ENCODE assay signal across 12 cellular contexts in genomic region chr1:225883616-225884265, GRCh38. TPM values are rescaled to one million over a fixed set of nuclear protein-coding genes. Genes with fewer than 3 reads are reported as not detected.
A peak's percentile ranks its signal among the peaks of the same experiment; 100 is the strongest.
DNase-seq lines count a peak whose midpoint lies in the region; ATAC-seq, FAIRE-seq and TF ChIP-seq lines count a peak whose summit lies in the region.
"Had no signal": no experiment of that assay in that cellular context is flagged by ENCODE, and none has a peak within 500 bp of the region (broad histone marks: within the 10 kb centered on the region; RNA-seq: fewer than 3 reads in every experiment).

No MANE protein-coding gene starts in this region.

- H3K4me3 ChIP-seq in BLaER1 (peak overlapping the region; percentile 93; the same call in 1 of the 2 replicates), HCT116 (replicated peaks in 1 of 2; ENCODE audit: low read depth in 1 of 2, low read length in 2 of 2) (peak overlapping the region; percentile 80 to 83), astrocyte (ENCODE audit: insufficient read depth, low read depth, low read length) (no peak overlapping the region)

- H3K9me3 ChIP-seq in BLaER1 (no peaks in the 10 kb centered on the region), HCT116 (ENCODE audit: control insufficient read depth in 1 of 2, insufficient read depth in 1 of 2, low read depth in 1 of 2, low read length in 2 of 2) (no peaks in the 10 kb centered on the region), astrocyte (ENCODE audit: insufficient read depth, low read depth, low read length) (no peaks in the 10 kb centered on the region)
- H3K9me3 ChIP-seq: spleen had no signal

- no peaks in the 10 kb centered on the region for H3K9me3 Mint-ChIP-seq in astrocyte (ENCODE audit: unreplicated experiment)
- no peaks in the 10 kb centered on the region for H3K9me3 Mint-ChIP-seq in naive thymus-derived CD8-positive, alpha-beta T cell

- CTCF ChIA-PET in HCT116 (lab: Charles Lee), result interaction anchor here (0.9 to 2.1 kb wide), 4 partner anchors 15 to 108 kb away, joined by 3 to 10 read pairs (median 4); no protein-coding TSS in a partner anchor
- CTCF ChIA-PET in GM10248 (lab: Yijun Ruan, JAX), result interaction anchor here (1.2 to 4.6 kb wide), 8 partner anchors 8 to 409 kb away, joined by 3 to 34 read pairs (median 6); partner anchors contain the start of gene EPHX1

- H4K20me1 ChIP-seq in BLaER1 (peaks cover 6% of the 10 kb centered on the region), HCT116 (ENCODE audit: insufficient read depth) (no peaks in the 10 kb centered on the region), astrocyte (ENCODE audit: insufficient read depth, low read length) (peaks cover 22% of the 10 kb centered on the region)

- no peak overlapping the region for H3K27ac ChIP-seq in BLaER1
- peak overlapping the region; percentile 81 for H3K27ac ChIP-seq in HCT116 (ENCODE audit: low read depth, low read length)
- no peak overlapping the region for H3K27ac ChIP-seq in astrocyte (ENCODE audit: low read depth, low read length)

- H2AFZ ChIP-seq in HCT116 (ENCODE audit: low read depth, low read length, poor library complexity, severe bottlenecking) (no peak overlapping the region), astrocyte (ENCODE audit: low read depth, low read length) (no peak overlapping the region)

- H3K36me3 Mint-ChIP-seq in astrocyte (ENCODE audit: low read depth, unreplicated experiment), result peaks cover 4% of the 10 kb centered on the region
- peaks cover 0 to 6% (median 0%) of the 10 kb centered on the region in 3 donors for H3K36me3 Mint-ChIP-seq in naive thymus-derived CD8-positive, alpha-beta T cell

- TF ChIP-seq POLR2A in HCT116 (IDR thresholded peaks at IDR 0.05; ENCODE audit: borderline replicate concordance, extremely low read depth, insufficient read depth, insufficient read length), result no peak

- peak overlapping the region; percentile 66 for H3K27ac Mint-ChIP-seq in astrocyte (ENCODE audit: unreplicated experiment)
- H3K27ac Mint-ChIP-seq in naive thymus-derived CD8-positive, alpha-beta T cell, result peak overlapping the region; percentile 57 to 97 (median 90)

- no peak for DNase-seq in HCT116 (ENCODE audit: low read depth, low spot score)
- DNase-seq in astrocyte (ENCODE audit: low read depth), result no peak
- no peak for DNase-seq in naive thymus-derived CD8-positive, alpha-beta T cell
- no peak for DNase-seq in GM10248 (ENCODE audit: extremely low spot score)

- FAIRE-seq in astrocyte (lab: Jason Lieb, UNC), result no peak
- FAIRE-seq: islet of Langerhans had no signal

- peaks cover 30% of the 10 kb centered on the region for H3K27me3 ChIP-seq in BLaER1
- H3K27me3 ChIP-seq in HCT116 (ENCODE audit: insufficient read depth, low read length), result no peaks in the 10 kb centered on the region
- no peaks in the 10 kb centered on the region for H3K27me3 ChIP-seq in astrocyte (ENCODE audit: insufficient read depth, low read length)

- H3K4me1 ChIP-seq in BLaER1 (peaks cover 48% of the 10 kb centered on the region), HCT116 (ENCODE audit: control insufficient read depth in 1 of 2, insufficient read depth in 2 of 2, low read length in 2 of 2) (peaks cover 16 to 31% of the 10 kb centered on the region in 2 experiments), astrocyte (ENCODE audit: insufficient read depth, low read length) (peaks cover 9% of the 10 kb centered on the region)

- H3K79me2 ChIP-seq in HCT116 (ENCODE audit: insufficient read depth, low read length) (no peaks in the 10 kb centered on the region; the same call in 1 of the 2 replicates), astrocyte (ENCODE audit: insufficient read depth, low read length) (no peaks in the 10 kb centered on the region)

- intact Hi-C loops in HCT116 (cut with micrococcal nuclease), result loop anchor here (2.0 to 10.0 kb wide), 3 partner anchors 39 to 109 kb away; partner anchors contain the start of genes EPHX1 and SRP9

- H3K36me3 ChIP-seq in BLaER1 (no peaks in the 10 kb centered on the region), HCT116 (ENCODE audit: control insufficient read depth in 1 of 2, insufficient read depth in 2 of 2, low read length in 2 of 2) (no peaks in the 10 kb centered on the region), astrocyte (ENCODE audit: insufficient read depth, low read length) (no peaks in the 10 kb centered on the region)

- peaks cover 18% of the 10 kb centered on the region for H3K27me3 Mint-ChIP-seq in astrocyte (ENCODE audit: low read depth, unreplicated experiment)
- no peaks in the 10 kb centered on the region for H3K27me3 Mint-ChIP-seq in naive thymus-derived CD8-positive, alpha-beta T cell

- H3K4me2 ChIP-seq in BLaER1 (peak overlapping the region; percentile 98), HCT116 (ENCODE audit: low read length) (peak overlapping the region; percentile 99), astrocyte (ENCODE audit: low read length) (peak overlapping the region; percentile 93)

- ATAC-seq in HCT116 (peak; percentile 47), HG02885 (IDR thresholded peaks at IDR 0.05; ENCODE audit: poor library complexity, unreplicated experiment) (no peak), GM19397 (IDR thresholded peaks at IDR 0.05; ENCODE audit: unreplicated experiment) (no peak), HG03175 (IDR thresholded peaks at IDR 0.05; ENCODE audit: unreplicated experiment) (no peak)
- ATAC-seq in naive thymus-derived CD8-positive, alpha-beta T cell, result no peak

- BruUV-seq in HCT116 (replicated peaks; lab: Mats Ljungman, UMichigan), result TSS peak; percentile 73

- no peaks in the 10 kb centered on the region for H3K9me2 ChIP-seq in HCT116 (ENCODE audit: insufficient read depth)

- H3K4me1 Mint-ChIP-seq in astrocyte (ENCODE audit: low read depth, unreplicated experiment), result peaks cover 8% of the 10 kb centered on the region
- peaks cover 17 to 46% (median 34%) of the 10 kb centered on the region in 4 donors for H3K4me1 Mint-ChIP-seq in naive thymus-derived CD8-positive, alpha-beta T cell

- RAD21 ChIA-PET in HCT116 (lab: Charles Lee; ENCODE audit: low non-redundant PET in 1 of 2, low total read pairs in 2 of 2, uncharacterized antibody in 2 of 2, unreplicated experiment in 2 of 2), result interaction anchor here in 1 of 2 experiments (0.7 to 1.8 kb wide), 2 partner anchors 49 to 106 kb away, joined by 3 to 5 read pairs; partner anchors contain the start of gene SRP9

- no peak for TF ChIP-seq RAD21 in HCT116 (IDR thresholded peaks at IDR 0.05; ENCODE audit: low read depth)

- H3K4me3 Mint-ChIP-seq in astrocyte (ENCODE audit: unreplicated experiment), result peak overlapping the region; percentile 60
- H3K4me3 Mint-ChIP-seq in naive thymus-derived CD8-positive, alpha-beta T cell, result peak overlapping the region; percentile 87 to 99 (median 94)

- H3K9ac ChIP-seq in BLaER1 (no peak overlapping the region), HCT116 (ENCODE audit: low read length) (peak overlapping the region; percentile 86), astrocyte (ENCODE audit: low read length) (no peak overlapping the region)

- TF ChIP-seq CTCF in HCT116 (IDR thresholded peaks at IDR 0.05 in 2 of 3, conservative IDR thresholded peaks at IDR 0.05 in 1 of 3; ENCODE audit: borderline replicate concordance in 1 of 3, insufficient read depth in 1 of 3, low read depth in 2 of 3, low read length in 2 of 3), result peak in 2 of 3 experiments; percentile 43 to 44; a peak in 4 of 6 replicates
- TF ChIP-seq CTCF in astrocyte (IDR thresholded peaks at IDR 0.05; ENCODE audit: insufficient read depth, low read depth, low read length), result no peak
- no peak for TF ChIP-seq CTCF in GM10248 (IDR thresholded peaks at IDR 0.05; ENCODE audit: control extremely low read depth, extremely low read depth, low read depth, missing control alignments)

- POLR2A ChIA-PET in HCT116 (lab: Charles Lee), result interaction anchor here (1.0 kb wide), 1 partner anchor 40 kb away, joined by 3 read pairs; the partner anchor contains the start of gene PYCR2
- POLR2A ChIA-PET in naive thymus-derived CD8-positive, alpha-beta T cell (lab: Charles Lee), result interaction anchor here (0.6 to 19.1 kb wide), 18 partner anchors 12 to 439 kb away, joined by 3 to 526 read pairs (median 23); partner anchors contain the start of genes H3-3A, LEFTY1, PYCR2 and SDE2
- POLR2A ChIA-PET in GM10248 (lab: Yijun Ruan, JAX), result interaction anchor here (0.7 kb wide), 1 partner anchor 40 kb away, joined by 5 read pairs; the partner anchor contains the start of gene PYCR2

TF ChIP-seq in HCT116, 20 proteins besides CTCF, POLR2A, EP300 and RAD21:
- TF ChIP-seq ZNF274 (IDR thresholded peaks at IDR 0.05; ENCODE audit: low read depth, low read length), result no peak
- TF ChIP-seq YY1 (IDR thresholded peaks at IDR 0.05; ENCODE audit: extremely low read depth, insufficient replicate concordance, low read depth, low read length), result peak; percentile 57
- TF ChIP-seq ATF3 (IDR thresholded peaks at IDR 0.05), result no peak
- TF ChIP-seq CBX3 (IDR thresholded peaks at IDR 0.05; ENCODE audit: low read depth), result no peak
- no peak for TF ChIP-seq EGR1 (IDR thresholded peaks at IDR 0.05; ENCODE audit: low read depth)
- TF ChIP-seq POLR2AphosphoS5 (IDR thresholded peaks at IDR 0.05; ENCODE audit: low read depth, low read length), result peak; percentile 40; the same call in 1 of the 2 replicates
- no peak for TF ChIP-seq TCF7L2 (IDR thresholded peaks at IDR 0.05; ENCODE audit: borderline replicate concordance, extremely low read depth, insufficient read depth, insufficient read length)
- TF ChIP-seq FOSL1 (IDR thresholded peaks at IDR 0.05; ENCODE audit: low read depth), result no peak
TF ChIP-seq in HCT116: peak in this region for 2.

RNA-seq across cellular contexts. Expression of gene TMEM63A, which starts 1.6 kb away (rescaled TPM):
- total RNA-seq in HCT116 (2021; ENCODE audit: unreplicated experiment) (24.4 TPM), astrocyte (28.7 and 29.0 TPM in 2 replicates)
- polyA plus RNA-seq in HCT116 (2012), result 15.2 and 15.4 TPM in 2 replicates
- total RNA-seq in naive thymus-derived CD8-positive, alpha-beta T cell, result 100 to 1,000 TPM; 427 to 436 TPM
- 10 to 100 TPM; 34.4 to 53.5 (median 45.1) TPM for polyA plus RNA-seq in naive thymus-derived CD8-positive, alpha-beta T cell

RNA-seq across cellular contexts. Expression of gene LEFTY1, which starts 5.2 kb away (rescaled TPM):
- 0.64 TPM for total RNA-seq in HCT116 (2021; ENCODE audit: unreplicated experiment)
- polyA plus RNA-seq in HCT116 (2012), result 0.10 TPM in 2 replicates
- total RNA-seq in astrocyte, result 4.2 and 11.8 TPM in 2 replicates
- not detected for total RNA-seq in naive thymus-derived CD8-positive, alpha-beta T cell
- under 1 TPM in 1 of 3 donors, not detected in 2; 0.22 TPM for polyA plus RNA-seq in naive thymus-derived CD8-positive, alpha-beta T cell
- total RNA-seq: LHCN-M2, RPMI7951 had no signal

RNA-seq across cellular contexts. Expression of gene PYCR2, which starts 40.3 kb away (rescaled TPM):
- total RNA-seq in HCT116 (2021; ENCODE audit: unreplicated experiment) (107 TPM), astrocyte (38.1 and 39.8 TPM in 2 replicates)
- polyA plus RNA-seq in HCT116 (2012), result 122 and 164 TPM in 2 replicates
- total RNA-seq in naive thymus-derived CD8-positive, alpha-beta T cell, result 100 to 1,000 TPM; 132 to 153 TPM
- 100 to 1,000 TPM in 2 of 3 donors, 10 to 100 TPM in 1; 75.0 to 152 (median 121) TPM for polyA plus RNA-seq in naive thymus-derived CD8-positive, alpha-beta T cell

RNA-seq across cellular contexts. Expression of gene LEFTY2, which starts 57.3 kb away (rescaled TPM):
- total RNA-seq in HCT116 (2021; ENCODE audit: unreplicated experiment), result not detected
- polyA plus RNA-seq in HCT116 (2012), result not detected in 2 replicates
- total RNA-seq in astrocyte, result 7.0 and 12.9 TPM in 2 replicates
- not detected for total RNA-seq in naive thymus-derived CD8-positive, alpha-beta T cell
- polyA plus RNA-seq in naive thymus-derived CD8-positive, alpha-beta T cell, result under 1 TPM; 0.19 to 0.75 (median 0.64) TPM
- total RNA-seq: LHCN-M2, RPMI7951 had no signal

Comparison
In these comparisons a context has a peak if more than half of its experiments do, and no peak if none do; other contexts are left out.
1. CTCF ChIP-seq: peak in HCT116 (2 of 3); none in astrocyte (single experiment) and GM10248 (single experiment).
2. RNA of gene TMEM63A, which starts 1.6 kb away (total RNA-seq): 427 to 436 TPM in naive thymus-derived CD8-positive, alpha-beta T cell; 28.7 to 29.0 TPM in astrocyte and 24.4 TPM in HCT116 (single experiment); every median in the first group is over 10 times any median in the second.
3. Peak in every context shown above with its lines, with median percentiles within 50 percentile points of each other: H3K4me2 ChIP-seq.